Comparison of ENCODE assay signal across 11 cellular contexts in the genomic region with DNA sequence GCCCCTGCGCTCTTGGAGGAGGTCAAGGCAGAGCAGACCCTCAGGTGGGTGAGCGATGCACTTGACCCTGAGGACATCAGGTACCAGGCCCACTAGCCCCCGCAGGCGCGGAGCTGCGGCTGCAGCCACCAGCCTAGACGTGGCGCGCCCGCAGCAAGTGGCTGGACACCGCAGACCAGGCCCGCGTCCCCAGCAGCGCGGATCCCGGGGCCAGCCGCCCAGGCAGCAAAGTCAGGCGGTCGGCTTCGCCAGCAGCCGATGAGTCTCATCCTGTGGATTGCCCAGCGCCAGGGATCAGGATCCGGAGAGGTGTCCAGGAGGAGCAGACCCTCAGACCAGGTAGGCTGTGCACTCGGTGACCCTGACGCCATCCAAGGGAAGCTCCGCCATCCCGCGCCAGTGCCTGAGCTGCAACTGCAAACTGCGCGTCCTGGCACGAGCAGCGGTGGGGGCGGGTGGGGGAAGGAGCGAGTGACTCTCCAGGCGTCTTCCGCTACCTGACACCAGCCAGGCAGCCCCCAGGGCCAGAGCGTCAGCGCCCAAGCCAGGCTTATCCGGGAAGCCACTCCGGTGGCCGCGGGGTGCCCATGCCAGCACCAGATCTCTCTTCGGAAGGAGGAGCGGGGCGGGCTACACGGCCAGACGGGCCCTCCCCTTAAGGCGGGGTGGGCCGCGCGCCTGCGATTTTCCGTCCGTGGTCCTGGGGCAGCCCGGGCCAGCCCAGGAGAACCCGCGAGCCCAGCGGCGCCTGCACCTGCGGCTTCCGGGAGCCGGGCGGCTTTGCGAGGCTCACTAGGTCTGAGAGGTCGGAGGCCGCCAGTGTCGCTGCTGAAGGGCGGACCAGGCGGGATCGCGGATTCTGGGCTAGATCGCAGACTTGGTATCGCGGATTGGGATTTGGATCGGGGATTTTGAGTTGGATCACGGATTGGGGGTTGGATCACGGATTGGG. TPM values are rescaled to one million over a fixed set of nuclear protein-coding genes. Genes with fewer than 3 reads are reported as not detected.
DNase-seq lines count a peak whose midpoint lies in the region; ATAC-seq and TF ChIP-seq lines count a peak whose summit lies in the region.
"Not testable (repeated sequence)": the region's sequence is repeated elsewhere in the genome, so short reads cannot be mapped to it uniquely, and the experiment has no call there.
"Had no signal": no experiment of that assay in that cellular context is flagged by ENCODE, and none has a peak within 500 bp of the region (broad histone marks: within the 10 kb centered on the region; RNA-seq: fewer than 3 reads in every experiment).

No MANE protein-coding gene starts in this region.

- DNase-seq in T-helper 2 cell treated with Interferon-gamma antibody and Interleukin-4, amounts not matched to agents 5 μg/mL and 100 μg/mL, for 36 hours (ENCODE audit: low spot score): peak; percentile 77
- DNase-seq in activated T-cell treated with anti-CD3 and anti-CD28 coated beads for 24 hours (ENCODE audit: low read depth) (peak; percentile 10), adrenal gland (peak in 6 of 7 donors; percentile 8 to 68 (median 24)), cardiac muscle cell (ENCODE audit: low read depth in 1 of 2, low spot score in 1 of 2) (peak in 1 of 2 donors; percentile 37)
- not testable (repeated sequence) for DNase-seq in neuronal stem cell (ENCODE audit: low spot score)
- peak; percentile 22 for DNase-seq in stimulated activated CD8-positive, alpha-beta memory T cell treated with anti-CD3 and anti-CD28 coated beads, Interleukin-12 subunit alpha, Interleukin-12 subunit beta, amount 100 ng/mL, for 1 hour (ENCODE audit: low read depth)

- not testable (repeated sequence) for H3K4ac ChIP-seq in neuronal stem cell (ENCODE audit: low read length)

- not testable (repeated sequence) for H2BK120ac ChIP-seq in neuronal stem cell (ENCODE audit: low read depth, low read length)

- H2BK12ac ChIP-seq in neuronal stem cell (ENCODE audit: low read length): not testable (repeated sequence)

- H3K79me1 ChIP-seq in neuronal stem cell (ENCODE audit: low read depth, low read length): not testable (repeated sequence)

- H3K4me2 ChIP-seq in neuronal stem cell (ENCODE audit: insufficient read depth, low read length, poor library complexity, severe bottlenecking): not testable (repeated sequence)

- H2AK5ac ChIP-seq in neuronal stem cell (ENCODE audit: low read depth, low read length): not testable (repeated sequence)

- not testable (repeated sequence) for H3K36me3 Mint-ChIP-seq in T-helper 2 cell treated with Interferon-gamma antibody and Interleukin-4, amounts not matched to agents 5 μg/mL and 100 μg/mL, for 36 hours (ENCODE audit: low read depth)

- not testable (repeated sequence) for H3K18ac ChIP-seq in neuronal stem cell (ENCODE audit: low read length)

- not testable (repeated sequence) for H2BK15ac ChIP-seq in neuronal stem cell (ENCODE audit: low read length)

- H4K8ac ChIP-seq in neuronal stem cell (ENCODE audit: low read depth, low read length): not testable (repeated sequence)

- H3K27me3 ChIP-seq in adrenal gland; cardiac muscle cell; neuronal stem cell (ENCODE audit: control insufficient read depth in 3 of 3, insufficient read depth in 3 of 3, low read depth in 1 of 3, low read length in 3 of 3): not testable (repeated sequence)

- peak overlapping the region; percentile 89 for H3K4me3 Mint-ChIP-seq in T-helper 2 cell treated with Interferon-gamma antibody and Interleukin-4, amounts not matched to agents 5 μg/mL and 100 μg/mL, for 36 hours

- peak overlapping the region; percentile 95 for H3K27ac Mint-ChIP-seq in T-helper 2 cell treated with Interferon-gamma antibody and Interleukin-4, amounts not matched to agents 5 μg/mL and 100 μg/mL, for 36 hours

- peak overlapping the region; percentile 45 for H2AFZ ChIP-seq in neuronal stem cell (ENCODE audit: low read length)

- H3K36me3 ChIP-seq in adrenal gland (replicated peaks in 1 of 2); cardiac muscle cell; neuronal stem cell (replicated peaks in 1 of 2; ENCODE audit: control insufficient read depth in 2 of 2, insufficient read depth in 2 of 2, low read length in 2 of 2): not testable (repeated sequence)

- H2BK5ac ChIP-seq in neuronal stem cell (ENCODE audit: low read length): not testable (repeated sequence)

- 4 to 57% (median 14%) methylated on average over 1 to 35 of the region's 77 CpGs for WGBS in adrenal gland, 4 donors
- WGBS in neuronal stem cell (ENCODE audit: extremely low coverage in 2 of 2, insufficient read length in 2 of 2, insufficient replicate concordance in 1 of 2), 2 donors: no CpG with 5 or more reads among the region's 77 CpGs

- H3K4me1 ChIP-seq in adrenal gland (replicated peaks in 1 of 2); cardiac muscle cell (ENCODE audit: low read depth); neuronal stem cell (ENCODE audit: control insufficient read depth in 2 of 2, insufficient read depth in 1 of 2, low read depth in 1 of 2, low read length in 2 of 2): not testable (repeated sequence)

- H4K91ac ChIP-seq in neuronal stem cell (ENCODE audit: low read depth, low read length, poor library complexity): not testable (repeated sequence)

- not testable (repeated sequence) for H3K9me3 ChIP-seq in adrenal gland (replicated peaks in 1 of 3); cardiac muscle cell (ENCODE audit: low read depth); neuronal stem cell (replicated peaks in 1 of 2; ENCODE audit: control insufficient read depth in 2 of 2, insufficient read depth in 1 of 2, low read depth in 1 of 2, low read length in 2 of 2)

- TF ChIP-seq POLR2A in adrenal gland (IDR thresholded peaks at IDR 0.05): not testable (repeated sequence)

- H3K27ac ChIP-seq in adrenal gland: peak overlapping the region in 1 of 5 donors; percentile 62
- H3K27ac ChIP-seq in cardiac muscle cell; neuronal stem cell (replicated peaks; ENCODE audit: low read length): not testable (repeated sequence)

- H3K4me1 Mint-ChIP-seq in T-helper 2 cell treated with Interferon-gamma antibody and Interleukin-4, amounts not matched to agents 5 μg/mL and 100 μg/mL, for 36 hours (ENCODE audit: low read depth): not testable (repeated sequence)

- H3K27me3 Mint-ChIP-seq in T-helper 2 cell treated with Interferon-gamma antibody and Interleukin-4, amounts not matched to agents 5 μg/mL and 100 μg/mL, for 36 hours (ENCODE audit: low read depth): peaks cover 18% of the 10 kb centered on the region

- not testable (repeated sequence) for TF ChIP-seq CTCF in adrenal gland (IDR thresholded peaks at IDR 0.05); cardiac muscle cell (IDR thresholded peaks at IDR 0.05; ENCODE audit: low read depth, low read length)

- H3K9me3 Mint-ChIP-seq in T-helper 2 cell treated with Interferon-gamma antibody and Interleukin-4, amounts not matched to agents 5 μg/mL and 100 μg/mL, for 36 hours: not testable (repeated sequence)

- H3K9ac ChIP-seq in neuronal stem cell (ENCODE audit: low read depth, low read length, poor library complexity): not testable (repeated sequence)

- H3K23ac ChIP-seq in neuronal stem cell (ENCODE audit: low read depth, low read length, poor library complexity): not testable (repeated sequence)

- not testable (repeated sequence) for H3K14ac ChIP-seq in neuronal stem cell (ENCODE audit: low read length)

- intact Hi-C loops in adrenal gland (cut with DNase I): not testable (repeated sequence)

- not testable (repeated sequence) for H3K4me3 ChIP-seq in adrenal gland; neuronal stem cell (ENCODE audit: low read length in 2 of 2)
- H3K4me3 ChIP-seq in cardiac muscle cell: peak overlapping the region; percentile 34

- ATAC-seq in GM21576 (IDR thresholded peaks at IDR 0.05; ENCODE audit: unreplicated experiment): peak; percentile 58

RNA-seq across cellular contexts. Expression of a gene that starts 10.4 kb away (rescaled TPM):
- not detected for total RNA-seq in adrenal gland
- polyA plus RNA-seq in adrenal gland: not detected
- total RNA-seq in cardiac muscle cell: not detected in 2 replicates
- polyA plus RNA-seq in cardiac muscle cell: not detected in 2 replicates
- not detected for polyA plus RNA-seq in neuronal stem cell (2013, experiment 1 of 2)
- polyA plus RNA-seq in neuronal stem cell (2013, experiment 2 of 2): not detected
- total RNA-seq: H1, HepG2, OCI-LY7 had no signal
- polyA plus RNA-seq: esophagus, H1, HepG2 had no signal
